In the genomic region with DNA sequence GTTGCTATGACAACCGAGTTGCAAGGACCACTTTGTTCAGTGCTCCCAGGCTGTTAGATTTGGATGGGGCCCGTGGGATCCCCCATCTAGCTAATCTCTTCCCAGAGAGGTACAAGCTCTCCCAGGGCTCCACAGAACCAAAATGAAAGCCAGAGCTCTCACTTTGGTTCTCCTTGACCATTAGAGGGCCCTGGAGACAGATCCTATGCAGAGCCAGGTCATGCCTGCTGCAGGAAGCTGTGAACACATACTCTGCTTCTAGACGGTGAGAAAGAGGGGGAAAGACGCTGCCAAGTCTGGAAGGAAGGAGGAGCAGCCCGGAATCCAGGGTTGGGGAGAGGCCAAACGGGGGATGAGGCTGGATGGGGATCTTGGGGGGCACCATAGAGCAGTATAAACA, we compare ENCODE assay signal across 1 cellular context.
TF ChIP-seq lines count a peak whose summit lies in the region.

No MANE protein-coding gene starts in this region.

TF ChIP-seq in HepG2, 621 proteins besides CTCF, POLR2A, EP300 and RAD21 (continued from another document):
- TF ChIP-seq, protein P1, sequence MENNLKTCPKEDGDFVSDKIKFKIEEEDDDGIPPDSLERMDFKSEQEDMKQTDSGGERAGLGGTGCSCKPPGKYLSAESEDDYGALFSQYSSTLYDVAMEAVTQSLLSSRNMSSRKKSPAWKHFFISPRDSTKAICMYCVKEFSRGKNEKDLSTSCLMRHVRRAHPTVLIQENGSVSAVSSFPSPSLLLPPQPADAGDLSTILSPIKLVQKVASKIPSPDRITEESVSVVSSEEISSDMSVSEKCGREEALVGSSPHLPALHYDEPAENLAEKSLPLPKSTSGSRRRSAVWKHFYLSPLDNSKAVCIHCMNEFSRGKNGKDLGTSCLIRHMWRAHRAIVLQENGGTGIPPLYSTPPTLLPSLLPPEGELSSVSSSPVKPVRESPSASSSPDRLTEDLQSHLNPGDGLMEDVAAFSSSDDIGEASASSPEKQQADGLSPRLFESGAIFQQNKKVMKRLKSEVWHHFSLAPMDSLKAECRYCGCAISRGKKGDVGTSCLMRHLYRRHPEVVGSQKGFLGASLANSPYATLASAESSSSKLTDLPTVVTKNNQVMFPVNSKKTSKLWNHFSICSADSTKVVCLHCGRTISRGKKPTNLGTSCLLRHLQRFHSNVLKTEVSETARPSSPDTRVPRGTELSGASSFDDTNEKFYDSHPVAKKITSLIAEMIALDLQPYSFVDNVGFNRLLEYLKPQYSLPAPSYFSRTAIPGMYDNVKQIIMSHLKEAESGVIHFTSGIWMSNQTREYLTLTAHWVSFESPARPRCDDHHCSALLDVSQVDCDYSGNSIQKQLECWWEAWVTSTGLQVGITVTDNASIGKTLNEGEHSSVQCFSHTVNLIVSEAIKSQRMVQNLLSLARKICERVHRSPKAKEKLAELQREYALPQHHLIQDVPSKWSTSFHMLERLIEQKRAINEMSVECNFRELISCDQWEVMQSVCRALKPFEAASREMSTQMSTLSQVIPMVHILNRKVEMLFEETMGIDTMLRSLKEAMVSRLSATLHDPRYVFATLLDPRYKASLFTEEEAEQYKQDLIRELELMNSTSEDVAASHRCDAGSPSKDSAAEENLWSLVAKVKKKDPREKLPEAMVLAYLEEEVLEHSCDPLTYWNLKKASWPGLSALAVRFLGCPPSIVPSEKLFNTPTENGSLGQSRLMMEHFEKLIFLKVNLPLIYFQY (CRISPR knock-in tag; IDR thresholded peaks at IDR 0.05; ENCODE audit: borderline replicate concordance): no peak
- TF ChIP-seq, protein P2, sequence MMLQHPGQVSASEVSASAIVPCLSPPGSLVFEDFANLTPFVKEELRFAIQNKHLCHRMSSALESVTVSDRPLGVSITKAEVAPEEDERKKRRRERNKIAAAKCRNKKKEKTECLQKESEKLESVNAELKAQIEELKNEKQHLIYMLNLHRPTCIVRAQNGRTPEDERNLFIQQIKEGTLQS (CRISPR knock-in tag; IDR thresholded peaks at IDR 0.05): no peak
- TF ChIP-seq JDP2 (CRISPR knock-in tag; IDR thresholded peaks at IDR 0.05; ENCODE audit: borderline replicate concordance) (no peak), ZEB1 (IDR thresholded peaks at IDR 0.05; ENCODE audit: insufficient replicate concordance, low read depth) (no peak), ZNF232 (CRISPR knock-in tag; IDR thresholded peaks at IDR 0.05; ENCODE audit: borderline replicate concordance) (no peak), RELA (CRISPR knock-in tag; IDR thresholded peaks at IDR 0.05) (no peak), ATAD3A (CRISPR knock-in tag; IDR thresholded peaks at IDR 0.05) (no peak), PITX1 (CRISPR knock-in tag; IDR thresholded peaks at IDR 0.05) (no peak), SP4 (CRISPR knock-in tag; IDR thresholded peaks at IDR 0.05) (no peak), ZBTB7B (CRISPR knock-in tag; IDR thresholded peaks at IDR 0.05) (no peak), HMG20B (CRISPR knock-in tag; conservative IDR thresholded peaks at IDR 0.05) (no peak)
- TF ChIP-seq, protein P3, sequence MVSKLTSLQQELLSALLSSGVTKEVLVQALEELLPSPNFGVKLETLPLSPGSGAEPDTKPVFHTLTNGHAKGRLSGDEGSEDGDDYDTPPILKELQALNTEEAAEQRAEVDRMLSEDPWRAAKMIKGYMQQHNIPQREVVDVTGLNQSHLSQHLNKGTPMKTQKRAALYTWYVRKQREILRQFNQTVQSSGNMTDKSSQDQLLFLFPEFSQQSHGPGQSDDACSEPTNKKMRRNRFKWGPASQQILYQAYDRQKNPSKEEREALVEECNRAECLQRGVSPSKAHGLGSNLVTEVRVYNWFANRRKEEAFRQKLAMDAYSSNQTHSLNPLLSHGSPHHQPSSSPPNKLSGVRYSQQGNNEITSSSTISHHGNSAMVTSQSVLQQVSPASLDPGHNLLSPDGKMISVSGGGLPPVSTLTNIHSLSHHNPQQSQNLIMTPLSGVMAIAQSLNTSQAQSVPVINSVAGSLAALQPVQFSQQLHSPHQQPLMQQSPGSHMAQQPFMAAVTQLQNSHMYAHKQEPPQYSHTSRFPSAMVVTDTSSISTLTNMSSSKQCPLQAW (CRISPR knock-in tag; IDR thresholded peaks at IDR 0.05): no peak
- TF ChIP-seq, protein P4, sequence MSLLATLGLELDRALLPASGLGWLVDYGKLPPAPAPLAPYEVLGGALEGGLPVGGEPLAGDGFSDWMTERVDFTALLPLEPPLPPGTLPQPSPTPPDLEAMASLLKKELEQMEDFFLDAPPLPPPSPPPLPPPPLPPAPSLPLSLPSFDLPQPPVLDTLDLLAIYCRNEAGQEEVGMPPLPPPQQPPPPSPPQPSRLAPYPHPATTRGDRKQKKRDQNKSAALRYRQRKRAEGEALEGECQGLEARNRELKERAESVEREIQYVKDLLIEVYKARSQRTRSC (CRISPR knock-in tag; IDR thresholded peaks at IDR 0.05; ENCODE audit: low read depth): no peak
